In the genomic region with DNA sequence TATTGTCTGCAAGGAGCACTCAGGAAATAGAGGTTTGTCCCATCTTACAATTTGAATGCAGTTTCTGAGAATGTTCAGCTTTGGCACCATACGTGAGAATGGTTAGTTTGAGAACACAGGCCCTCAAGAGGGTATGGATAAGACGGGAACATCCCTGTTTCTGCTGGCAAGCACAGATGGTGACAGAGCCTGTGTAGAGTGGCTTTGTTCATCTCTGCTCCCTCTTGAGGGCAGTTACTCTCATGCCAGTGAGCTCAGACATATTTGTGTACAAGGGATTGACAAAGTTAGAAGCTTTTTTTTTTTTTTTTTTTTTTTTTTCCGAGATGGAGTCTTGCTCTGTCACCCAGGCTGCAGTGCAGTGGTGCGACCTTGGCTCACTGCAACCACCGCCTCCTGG, we compare ENCODE assay signal across 1 cellular context.
A peak's percentile ranks its signal among the peaks of the same experiment; 100 is the strongest.
TF ChIP-seq lines count a peak whose summit lies in the region.

No MANE protein-coding gene starts in this region.

TF ChIP-seq in HepG2, 621 proteins besides CTCF, POLR2A, EP300 and RAD21 (continued from another document):
- TF ChIP-seq, protein P1, sequence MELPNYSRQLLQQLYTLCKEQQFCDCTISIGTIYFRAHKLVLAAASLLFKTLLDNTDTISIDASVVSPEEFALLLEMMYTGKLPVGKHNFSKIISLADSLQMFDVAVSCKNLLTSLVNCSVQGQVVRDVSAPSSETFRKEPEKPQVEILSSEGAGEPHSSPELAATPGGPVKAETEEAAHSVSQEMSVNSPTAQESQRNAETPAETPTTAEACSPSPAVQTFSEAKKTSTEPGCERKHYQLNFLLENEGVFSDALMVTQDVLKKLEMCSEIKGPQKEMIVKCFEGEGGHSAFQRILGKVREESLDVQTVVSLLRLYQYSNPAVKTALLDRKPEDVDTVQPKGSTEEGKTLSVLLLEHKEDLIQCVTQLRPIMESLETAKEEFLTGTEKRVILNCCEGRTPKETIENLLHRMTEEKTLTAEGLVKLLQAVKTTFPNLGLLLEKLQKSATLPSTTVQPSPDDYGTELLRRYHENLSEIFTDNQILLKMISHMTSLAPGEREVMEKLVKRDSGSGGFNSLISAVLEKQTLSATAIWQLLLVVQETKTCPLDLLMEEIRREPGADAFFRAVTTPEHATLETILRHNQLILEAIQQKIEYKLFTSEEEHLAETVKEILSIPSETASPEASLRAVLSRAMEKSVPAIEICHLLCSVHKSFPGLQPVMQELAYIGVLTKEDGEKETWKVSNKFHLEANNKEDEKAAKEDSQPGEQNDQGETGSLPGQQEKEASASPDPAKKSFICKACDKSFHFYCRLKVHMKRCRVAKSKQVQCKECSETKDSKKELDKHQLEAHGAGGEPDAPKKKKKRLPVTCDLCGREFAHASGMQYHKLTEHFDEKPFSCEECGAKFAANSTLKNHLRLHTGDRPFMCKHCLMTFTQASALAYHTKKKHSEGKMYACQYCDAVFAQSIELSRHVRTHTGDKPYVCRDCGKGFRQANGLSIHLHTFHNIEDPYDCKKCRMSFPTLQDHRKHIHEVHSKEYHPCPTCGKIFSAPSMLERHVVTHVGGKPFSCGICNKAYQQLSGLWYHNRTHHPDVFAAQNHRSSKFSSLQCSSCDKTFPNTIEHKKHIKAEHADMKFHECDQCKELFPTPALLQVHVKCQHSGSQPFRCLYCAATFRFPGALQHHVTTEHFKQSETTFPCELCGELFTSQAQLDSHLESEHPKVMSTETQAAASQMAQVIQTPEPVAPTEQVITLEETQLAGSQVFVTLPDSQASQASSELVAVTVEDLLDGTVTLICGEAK (IDR thresholded peaks at IDR 0.05): peak; percentile 26; the same call in 1 of the 2 replicates
- TF ChIP-seq, protein P1 (CRISPR knock-in tag; IDR thresholded peaks at IDR 0.05): no peak
